ENCODE assay signal across 8 cellular contexts in genomic region chr1:243421784-243422183, GRCh38.
A peak's percentile ranks its signal among the peaks of the same experiment; 100 is the strongest.
DNase-seq lines count a peak whose midpoint lies in the region; ATAC-seq and TF ChIP-seq lines count a peak whose summit lies in the region.

No MANE protein-coding gene starts in this region.

- WGBS in hepatocyte (ENCODE audit: low lambda C conversion rate, missing lambda C conversion rate) = 15% methylated on average over 6 of the region's 6 CpGs

- H3K27ac ChIP-seq in cardiac muscle cell (no peak overlapping the region), right atrium auricular region (no peak overlapping the region), hepatocyte (peak overlapping the region; percentile 25)

- no peaks in the 10 kb centered on the region for H3K27me3 Mint-ChIP-seq in activated T-helper 1 cell treated with anti-CD3 and anti-CD28 coated beads, Interleukin-12 subunit alpha, Interleukin-12 subunit beta, Interleukin-2, Interleukin-4 antibody, amounts not matched to agents 30 ng/mL and 10 ng/mL and 1 ng/mL, durations not matched to agents 14 hours and 24 hours and 36 hours (ENCODE audit: insufficient read depth)

- no peaks in the 10 kb centered on the region for H3K9me3 ChIP-seq in cardiac muscle cell (ENCODE audit: low read depth)
- no peaks in the 10 kb centered on the region for H3K9me3 ChIP-seq in right atrium auricular region
- H3K9me3 ChIP-seq in hepatocyte (ENCODE audit: low read depth) = peaks cover 4% of the 10 kb centered on the region

- no peaks in the 10 kb centered on the region for H3K79me2 ChIP-seq in hepatocyte

- H3K9me2 ChIP-seq in hepatocyte (replicated peaks; ENCODE audit: insufficient read depth) = no peaks in the 10 kb centered on the region

- DNase-seq in cardiac muscle cell (ENCODE audit: low read depth in 1 of 2, low spot score in 1 of 2) = peak; percentile 41 to 84
- no peak for DNase-seq in right atrium auricular region (ENCODE audit: low spot score)
- peak; percentile 69 for DNase-seq in NCI-H748 (lab: John Stamatoyannopoulos, UW; ENCODE audit: unreplicated experiment)
- peak; percentile 52 for DNase-seq in activated T-helper 1 cell treated with anti-CD3 and anti-CD28 coated beads, Interleukin-12 subunit alpha, Interleukin-12 subunit beta, Interleukin-2, Interleukin-4 antibody, amounts not matched to agents 30 ng/mL and 10 ng/mL and 1 ng/mL, durations not matched to agents 14 hours and 24 hours and 36 hours (ENCODE audit: low spot score)
- peak; percentile 43 for DNase-seq in hepatocyte (ENCODE audit: low spot score)
- DNase-seq in stimulated activated CD4-positive, alpha-beta T cell treated with anti-CD3 and anti-CD28 coated beads, Interleukin-2, amount 100 ng/mL, for 24 hours = peak; percentile 38 to 46
- DNase-seq in iPS-NIHi11 (ENCODE audit: low spot score) = no peak

- H3K36me3 ChIP-seq in cardiac muscle cell = peaks cover 8% of the 10 kb centered on the region
- H3K36me3 ChIP-seq in right atrium auricular region = peaks cover 4% of the 10 kb centered on the region
- H3K36me3 ChIP-seq in hepatocyte (replicated peaks; ENCODE audit: insufficient read depth, low read depth) = no peaks in the 10 kb centered on the region

- peaks cover 3% of the 10 kb centered on the region for H3K4me1 ChIP-seq in cardiac muscle cell (ENCODE audit: low read depth)
- H3K4me1 ChIP-seq in right atrium auricular region = no peaks in the 10 kb centered on the region
- no peaks in the 10 kb centered on the region for H3K4me1 ChIP-seq in hepatocyte (ENCODE audit: insufficient read depth)

- ATAC-seq in HG03159 (IDR thresholded peaks at IDR 0.05; ENCODE audit: unreplicated experiment) = peak; percentile 64

- peaks cover 11% of the 10 kb centered on the region for H3K36me3 Mint-ChIP-seq in activated T-helper 1 cell treated with anti-CD3 and anti-CD28 coated beads, Interleukin-12 subunit alpha, Interleukin-12 subunit beta, Interleukin-2, Interleukin-4 antibody, amounts not matched to agents 30 ng/mL and 10 ng/mL and 1 ng/mL, durations not matched to agents 14 hours and 24 hours and 36 hours (ENCODE audit: low read depth)

- H3K27ac Mint-ChIP-seq in activated T-helper 1 cell treated with anti-CD3 and anti-CD28 coated beads, Interleukin-12 subunit alpha, Interleukin-12 subunit beta, Interleukin-2, Interleukin-4 antibody, amounts not matched to agents 30 ng/mL and 10 ng/mL and 1 ng/mL, durations not matched to agents 14 hours and 24 hours and 36 hours = peak overlapping the region; percentile 57

- H3K9me3 Mint-ChIP-seq in activated T-helper 1 cell treated with anti-CD3 and anti-CD28 coated beads, Interleukin-12 subunit alpha, Interleukin-12 subunit beta, Interleukin-2, Interleukin-4 antibody, amounts not matched to agents 30 ng/mL and 10 ng/mL and 1 ng/mL, durations not matched to agents 14 hours and 24 hours and 36 hours = no peaks in the 10 kb centered on the region

- TF ChIP-seq CTCF in cardiac muscle cell (IDR thresholded peaks at IDR 0.05; ENCODE audit: low read depth, low read length) (no peak), right atrium auricular region (IDR thresholded peaks at IDR 0.05) (no peak), hepatocyte (IDR thresholded peaks at IDR 0.05; ENCODE audit: poor library complexity) (no peak)

- intact Hi-C loops in activated T-helper 1 cell treated with anti-CD3 and anti-CD28 coated beads, Interleukin-12 subunit alpha, Interleukin-12 subunit beta, Interleukin-2, Interleukin-4 antibody, amounts not matched to agents 30 ng/mL and 10 ng/mL and 1 ng/mL, durations not matched to agents 14 hours and 24 hours and 36 hours (cut with micrococcal nuclease) = loop anchor here (2.0 to 5.0 kb wide), 4 partner anchors 167 to 1181 kb away; no protein-coding TSS in a partner anchor

- peak overlapping the region; percentile 37 for H3K4me2 ChIP-seq in hepatocyte

- H3K27me3 ChIP-seq in cardiac muscle cell (no peaks in the 10 kb centered on the region), right atrium auricular region (no peaks in the 10 kb centered on the region), hepatocyte (no peaks in the 10 kb centered on the region)

- H3K4me3 ChIP-seq in cardiac muscle cell (no peak overlapping the region), right atrium auricular region (no peak overlapping the region), hepatocyte (no peak overlapping the region)

- peaks cover 44% of the 10 kb centered on the region for H3K4me1 Mint-ChIP-seq in activated T-helper 1 cell treated with anti-CD3 and anti-CD28 coated beads, Interleukin-12 subunit alpha, Interleukin-12 subunit beta, Interleukin-2, Interleukin-4 antibody, amounts not matched to agents 30 ng/mL and 10 ng/mL and 1 ng/mL, durations not matched to agents 14 hours and 24 hours and 36 hours (ENCODE audit: low read depth)

- no peaks in the 10 kb centered on the region for H4K20me1 ChIP-seq in hepatocyte (ENCODE audit: insufficient read depth, poor library complexity, severe bottlenecking)

- peak overlapping the region; percentile 61 for H3K4me3 Mint-ChIP-seq in activated T-helper 1 cell treated with anti-CD3 and anti-CD28 coated beads, Interleukin-12 subunit alpha, Interleukin-12 subunit beta, Interleukin-2, Interleukin-4 antibody, amounts not matched to agents 30 ng/mL and 10 ng/mL and 1 ng/mL, durations not matched to agents 14 hours and 24 hours and 36 hours

- H2AFZ ChIP-seq in hepatocyte = no peak overlapping the region

Comparison
In these comparisons a context has a peak if more than half of its experiments do, and no peak if none do; other contexts are left out.
1. DNase-seq: peak in cardiac muscle cell (2 of 2), NCI-H748 (single experiment), activated T-helper 1 cell treated with anti-CD3 and anti-CD28 coated beads, Interleukin-12 subunit alpha, Interleukin-12 subunit beta, Interleukin-2, Interleukin-4 antibody, amounts not matched to agents 30 ng/mL and 10 ng/mL and 1 ng/mL, durations not matched to agents 14 hours and 24 hours and 36 hours (single experiment), hepatocyte (single experiment) and stimulated activated CD4-positive, alpha-beta T cell treated with anti-CD3 and anti-CD28 coated beads, Interleukin-2, amount 100 ng/mL, for 24 hours (2 of 2); none in right atrium auricular region (single experiment) and iPS-NIHi11 (single experiment).